ENCODE assay signal across 2 cellular contexts in genomic region chr19:19336597-19336996, GRCh38.
TF ChIP-seq lines count a peak whose summit lies in the region.

No MANE protein-coding gene starts in this region.

TF ChIP-seq in GM23338, 12 proteins besides CTCF, POLR2A, EP300 and RAD21 (continued from another document):
- TF ChIP-seq, protein P1, sequence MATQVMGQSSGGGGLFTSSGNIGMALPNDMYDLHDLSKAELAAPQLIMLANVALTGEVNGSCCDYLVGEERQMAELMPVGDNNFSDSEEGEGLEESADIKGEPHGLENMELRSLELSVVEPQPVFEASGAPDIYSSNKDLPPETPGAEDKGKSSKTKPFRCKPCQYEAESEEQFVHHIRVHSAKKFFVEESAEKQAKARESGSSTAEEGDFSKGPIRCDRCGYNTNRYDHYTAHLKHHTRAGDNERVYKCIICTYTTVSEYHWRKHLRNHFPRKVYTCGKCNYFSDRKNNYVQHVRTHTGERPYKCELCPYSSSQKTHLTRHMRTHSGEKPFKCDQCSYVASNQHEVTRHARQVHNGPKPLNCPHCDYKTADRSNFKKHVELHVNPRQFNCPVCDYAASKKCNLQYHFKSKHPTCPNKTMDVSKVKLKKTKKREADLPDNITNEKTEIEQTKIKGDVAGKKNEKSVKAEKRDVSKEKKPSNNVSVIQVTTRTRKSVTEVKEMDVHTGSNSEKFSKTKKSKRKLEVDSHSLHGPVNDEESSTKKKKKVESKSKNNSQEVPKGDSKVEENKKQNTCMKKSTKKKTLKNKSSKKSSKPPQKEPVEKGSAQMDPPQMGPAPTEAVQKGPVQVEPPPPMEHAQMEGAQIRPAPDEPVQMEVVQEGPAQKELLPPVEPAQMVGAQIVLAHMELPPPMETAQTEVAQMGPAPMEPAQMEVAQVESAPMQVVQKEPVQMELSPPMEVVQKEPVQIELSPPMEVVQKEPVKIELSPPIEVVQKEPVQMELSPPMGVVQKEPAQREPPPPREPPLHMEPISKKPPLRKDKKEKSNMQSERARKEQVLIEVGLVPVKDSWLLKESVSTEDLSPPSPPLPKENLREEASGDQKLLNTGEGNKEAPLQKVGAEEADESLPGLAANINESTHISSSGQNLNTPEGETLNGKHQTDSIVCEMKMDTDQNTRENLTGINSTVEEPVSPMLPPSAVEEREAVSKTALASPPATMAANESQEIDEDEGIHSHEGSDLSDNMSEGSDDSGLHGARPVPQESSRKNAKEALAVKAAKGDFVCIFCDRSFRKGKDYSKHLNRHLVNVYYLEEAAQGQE (IDR thresholded peaks at IDR 0.05; ENCODE audit: unreplicated experiment), result no peak
- TF ChIP-seq NANOG (IDR thresholded peaks at IDR 0.05; ENCODE audit: borderline replicate concordance), result no peak
- TF ChIP-seq CREB1 (CRISPR knock-in tag; IDR thresholded peaks at IDR 0.05; ENCODE audit: low read depth), result no peak
- no peak for TF ChIP-seq EZH2 (IDR thresholded peaks at IDR 0.05; ENCODE audit: low read depth, unreplicated experiment)
- TF ChIP-seq ZNF331 (CRISPR knock-in tag; IDR thresholded peaks at IDR 0.05; ENCODE audit: low read depth), result no peak
- no peak for TF ChIP-seq JUNB (IDR thresholded peaks at IDR 0.05; ENCODE audit: unreplicated experiment)
- TF ChIP-seq, protein P2, sequence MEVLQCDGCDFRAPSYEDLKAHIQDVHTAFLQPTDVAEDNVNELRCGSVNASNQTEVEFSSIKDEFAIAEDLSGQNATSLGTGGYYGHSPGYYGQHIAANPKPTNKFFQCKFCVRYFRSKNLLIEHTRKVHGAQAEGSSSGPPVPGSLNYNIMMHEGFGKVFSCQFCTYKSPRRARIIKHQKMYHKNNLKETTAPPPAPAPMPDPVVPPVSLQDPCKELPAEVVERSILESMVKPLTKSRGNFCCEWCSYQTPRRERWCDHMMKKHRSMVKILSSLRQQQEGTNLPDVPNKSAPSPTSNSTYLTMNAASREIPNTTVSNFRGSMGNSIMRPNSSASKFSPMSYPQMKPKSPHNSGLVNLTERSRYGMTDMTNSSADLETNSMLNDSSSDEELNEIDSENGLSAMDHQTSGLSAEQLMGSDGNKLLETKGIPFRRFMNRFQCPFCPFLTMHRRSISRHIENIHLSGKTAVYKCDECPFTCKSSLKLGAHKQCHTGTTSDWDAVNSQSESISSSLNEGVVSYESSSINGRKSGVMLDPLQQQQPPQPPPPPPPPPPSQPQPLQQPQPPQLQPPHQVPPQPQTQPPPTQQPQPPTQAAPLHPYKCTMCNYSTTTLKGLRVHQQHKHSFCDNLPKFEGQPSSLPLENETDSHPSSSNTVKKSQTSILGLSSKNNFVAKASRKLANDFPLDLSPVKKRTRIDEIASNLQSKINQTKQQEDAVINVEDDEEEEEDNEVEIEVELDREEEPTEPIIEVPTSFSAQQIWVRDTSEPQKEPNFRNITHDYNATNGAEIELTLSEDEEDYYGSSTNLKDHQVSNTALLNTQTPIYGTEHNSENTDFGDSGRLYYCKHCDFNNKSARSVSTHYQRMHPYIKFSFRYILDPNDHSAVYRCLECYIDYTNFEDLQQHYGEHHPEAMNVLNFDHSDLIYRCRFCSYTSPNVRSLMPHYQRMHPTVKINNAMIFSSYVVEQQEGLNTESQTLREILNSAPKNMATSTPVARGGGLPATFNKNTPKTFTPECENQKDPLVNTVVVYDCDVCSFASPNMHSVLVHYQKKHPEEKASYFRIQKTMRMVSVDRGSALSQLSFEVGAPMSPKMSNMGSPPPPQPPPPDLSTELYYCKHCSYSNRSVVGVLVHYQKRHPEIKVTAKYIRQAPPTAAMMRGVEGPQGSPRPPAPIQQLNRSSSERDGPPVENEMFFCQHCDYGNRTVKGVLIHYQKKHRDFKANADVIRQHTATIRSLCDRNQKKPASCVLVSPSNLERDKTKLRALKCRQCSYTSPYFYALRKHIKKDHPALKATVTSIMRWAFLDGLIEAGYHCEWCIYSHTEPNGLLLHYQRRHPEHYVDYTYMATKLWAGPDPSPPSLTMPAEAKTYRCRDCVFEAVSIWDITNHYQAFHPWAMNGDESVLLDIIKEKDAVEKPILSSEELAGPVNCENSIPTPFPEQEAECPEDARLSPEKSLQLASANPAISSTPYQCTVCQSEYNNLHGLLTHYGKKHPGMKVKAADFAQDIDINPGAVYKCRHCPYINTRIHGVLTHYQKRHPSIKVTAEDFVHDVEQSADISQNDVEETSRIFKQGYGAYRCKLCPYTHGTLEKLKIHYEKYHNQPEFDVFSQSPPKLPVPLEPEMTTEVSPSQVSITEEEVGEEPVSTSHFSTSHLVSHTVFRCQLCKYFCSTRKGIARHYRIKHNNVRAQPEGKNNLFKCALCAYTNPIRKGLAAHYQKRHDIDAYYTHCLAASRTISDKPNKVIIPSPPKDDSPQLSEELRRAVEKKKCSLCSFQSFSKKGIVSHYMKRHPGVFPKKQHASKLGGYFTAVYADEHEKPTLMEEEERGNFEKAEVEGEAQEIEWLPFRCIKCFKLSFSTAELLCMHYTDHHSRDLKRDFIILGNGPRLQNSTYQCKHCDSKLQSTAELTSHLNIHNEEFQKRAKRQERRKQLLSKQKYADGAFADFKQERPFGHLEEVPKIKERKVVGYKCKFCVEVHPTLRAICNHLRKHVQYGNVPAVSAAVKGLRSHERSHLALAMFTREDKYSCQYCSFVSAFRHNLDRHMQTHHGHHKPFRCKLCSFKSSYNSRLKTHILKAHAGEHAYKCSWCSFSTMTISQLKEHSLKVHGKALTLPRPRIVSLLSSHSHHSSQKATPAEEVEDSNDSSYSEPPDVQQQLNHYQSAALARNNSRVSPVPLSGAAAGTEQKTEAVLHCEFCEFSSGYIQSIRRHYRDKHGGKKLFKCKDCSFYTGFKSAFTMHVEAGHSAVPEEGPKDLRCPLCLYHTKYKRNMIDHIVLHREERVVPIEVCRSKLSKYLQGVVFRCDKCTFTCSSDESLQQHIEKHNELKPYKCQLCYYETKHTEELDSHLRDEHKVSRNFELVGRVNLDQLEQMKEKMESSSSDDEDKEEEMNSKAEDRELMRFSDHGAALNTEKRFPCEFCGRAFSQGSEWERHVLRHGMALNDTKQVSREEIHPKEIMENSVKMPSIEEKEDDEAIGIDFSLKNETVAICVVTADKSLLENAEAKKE (CRISPR knock-in tag; IDR thresholded peaks at IDR 0.05), result no peak
- no peak for TF ChIP-seq ZNF114 (CRISPR knock-in tag; IDR thresholded peaks at IDR 0.05)

TF ChIP-seq in WTC11, 78 proteins besides CTCF, POLR2A, EP300 and RAD21 (continued from another document):
- TF ChIP-seq, protein P3, sequence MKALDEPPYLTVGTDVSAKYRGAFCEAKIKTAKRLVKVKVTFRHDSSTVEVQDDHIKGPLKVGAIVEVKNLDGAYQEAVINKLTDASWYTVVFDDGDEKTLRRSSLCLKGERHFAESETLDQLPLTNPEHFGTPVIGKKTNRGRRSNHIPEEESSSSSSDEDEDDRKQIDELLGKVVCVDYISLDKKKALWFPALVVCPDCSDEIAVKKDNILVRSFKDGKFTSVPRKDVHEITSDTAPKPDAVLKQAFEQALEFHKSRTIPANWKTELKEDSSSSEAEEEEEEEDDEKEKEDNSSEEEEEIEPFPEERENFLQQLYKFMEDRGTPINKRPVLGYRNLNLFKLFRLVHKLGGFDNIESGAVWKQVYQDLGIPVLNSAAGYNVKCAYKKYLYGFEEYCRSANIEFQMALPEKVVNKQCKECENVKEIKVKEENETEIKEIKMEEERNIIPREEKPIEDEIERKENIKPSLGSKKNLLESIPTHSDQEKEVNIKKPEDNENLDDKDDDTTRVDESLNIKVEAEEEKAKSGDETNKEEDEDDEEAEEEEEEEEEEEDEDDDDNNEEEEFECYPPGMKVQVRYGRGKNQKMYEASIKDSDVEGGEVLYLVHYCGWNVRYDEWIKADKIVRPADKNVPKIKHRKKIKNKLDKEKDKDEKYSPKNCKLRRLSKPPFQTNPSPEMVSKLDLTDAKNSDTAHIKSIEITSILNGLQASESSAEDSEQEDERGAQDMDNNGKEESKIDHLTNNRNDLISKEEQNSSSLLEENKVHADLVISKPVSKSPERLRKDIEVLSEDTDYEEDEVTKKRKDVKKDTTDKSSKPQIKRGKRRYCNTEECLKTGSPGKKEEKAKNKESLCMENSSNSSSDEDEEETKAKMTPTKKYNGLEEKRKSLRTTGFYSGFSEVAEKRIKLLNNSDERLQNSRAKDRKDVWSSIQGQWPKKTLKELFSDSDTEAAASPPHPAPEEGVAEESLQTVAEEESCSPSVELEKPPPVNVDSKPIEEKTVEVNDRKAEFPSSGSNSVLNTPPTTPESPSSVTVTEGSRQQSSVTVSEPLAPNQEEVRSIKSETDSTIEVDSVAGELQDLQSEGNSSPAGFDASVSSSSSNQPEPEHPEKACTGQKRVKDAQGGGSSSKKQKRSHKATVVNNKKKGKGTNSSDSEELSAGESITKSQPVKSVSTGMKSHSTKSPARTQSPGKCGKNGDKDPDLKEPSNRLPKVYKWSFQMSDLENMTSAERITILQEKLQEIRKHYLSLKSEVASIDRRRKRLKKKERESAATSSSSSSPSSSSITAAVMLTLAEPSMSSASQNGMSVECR (CRISPR knock-in tag; IDR thresholded peaks at IDR 0.05; ENCODE audit: borderline replicate concordance), result no peak
- TF ChIP-seq ZBTB43 (CRISPR knock-in tag; IDR thresholded peaks at IDR 0.05) (no peak), MAX (CRISPR knock-in tag; IDR thresholded peaks at IDR 0.05) (no peak), EMX1 (CRISPR knock-in tag; IDR thresholded peaks at IDR 0.05) (no peak), JUN (CRISPR knock-in tag; IDR thresholded peaks at IDR 0.05) (no peak), SMAD4 (CRISPR knock-in tag; IDR thresholded peaks at IDR 0.05) (no peak), RORB (CRISPR knock-in tag; IDR thresholded peaks at IDR 0.05) (no peak), JAZF1 (CRISPR knock-in tag; IDR thresholded peaks at IDR 0.05) (no peak)
- TF ChIP-seq, protein P4, sequence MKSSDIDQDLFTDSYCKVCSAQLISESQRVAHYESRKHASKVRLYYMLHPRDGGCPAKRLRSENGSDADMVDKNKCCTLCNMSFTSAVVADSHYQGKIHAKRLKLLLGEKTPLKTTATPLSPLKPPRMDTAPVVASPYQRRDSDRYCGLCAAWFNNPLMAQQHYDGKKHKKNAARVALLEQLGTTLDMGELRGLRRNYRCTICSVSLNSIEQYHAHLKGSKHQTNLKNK (CRISPR knock-in tag; IDR thresholded peaks at IDR 0.05), result no peak
- TF ChIP-seq, protein P5, sequence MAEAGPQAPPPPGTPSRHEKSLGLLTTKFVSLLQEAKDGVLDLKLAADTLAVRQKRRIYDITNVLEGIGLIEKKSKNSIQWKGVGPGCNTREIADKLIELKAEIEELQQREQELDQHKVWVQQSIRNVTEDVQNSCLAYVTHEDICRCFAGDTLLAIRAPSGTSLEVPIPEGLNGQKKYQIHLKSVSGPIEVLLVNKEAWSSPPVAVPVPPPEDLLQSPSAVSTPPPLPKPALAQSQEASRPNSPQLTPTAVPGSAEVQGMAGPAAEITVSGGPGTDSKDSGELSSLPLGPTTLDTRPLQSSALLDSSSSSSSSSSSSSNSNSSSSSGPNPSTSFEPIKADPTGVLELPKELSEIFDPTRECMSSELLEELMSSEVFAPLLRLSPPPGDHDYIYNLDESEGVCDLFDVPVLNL (CRISPR knock-in tag; IDR thresholded peaks at IDR 0.05; ENCODE audit: borderline replicate concordance, low read depth), result no peak
